ENCODE assay signal across 19 cellular contexts in genomic region chr1:210218047-210218446, GRCh38. TPM values are rescaled to one million over a fixed set of nuclear protein-coding genes. Genes with fewer than 3 reads are reported as not detected.
"Had no signal": no experiment of that assay in that cellular context is flagged by ENCODE, and none has a peak within 500 bp of the region (broad histone marks: within the 10 kb centered on the region; RNA-seq: fewer than 3 reads in every experiment).

No MANE protein-coding gene starts in this region.

- H3K36me3 ChIP-seq: esophagus muscularis mucosa, gastrocnemius medialis, heart right ventricle, left lung, lower lobe of right lung had no signal

- ATAC-seq: gastrocnemius medialis; heart right ventricle; left cardiac atrium; left lung; left ventricle myocardium superior; lower lobe of right lung; naive thymus-derived CD4-positive, alpha-beta T cell had no signal

- H3K4me3 ChIP-seq: coronary artery, dorsolateral prefrontal cortex, esophagus muscularis mucosa, gastrocnemius medialis, heart right ventricle, left lung, lower lobe of right lung had no signal

- DNase-seq: dermis blood vessel endothelial cell; dorsolateral prefrontal cortex; effector CD4-positive, alpha-beta T cell; effector memory CD4-positive, alpha-beta T cell; foreskin melanocyte; gastrocnemius medialis; glutamatergic neuron; head of caudate nucleus; heart right ventricle; hippocampal formation; left cardiac atrium; left lung; left ventricle myocardium superior; lower lobe of right lung; mesendoderm; midbrain; naive thymus-derived CD4-positive, alpha-beta T cell had no signal

- H3K9me3 ChIP-seq: esophagus muscularis mucosa, gastrocnemius medialis, heart right ventricle, left lung, lower lobe of right lung had no signal

- H3K4me1 ChIP-seq: gastrocnemius medialis had no signal

- H3K27ac ChIP-seq: coronary artery, dorsolateral prefrontal cortex, esophagus muscularis mucosa, gastrocnemius medialis, heart right ventricle, left lung, lower lobe of right lung had no signal

- H3K27me3 ChIP-seq: esophagus muscularis mucosa, gastrocnemius medialis, left lung had no signal

RNA-seq across cellular contexts. Expression of gene SERTAD4, which starts 14.5 kb away (rescaled TPM):
- total RNA-seq: naive thymus-derived CD4-positive, alpha-beta T cell had no signal
- polyA plus RNA-seq: naive thymus-derived CD4-positive, alpha-beta T cell had no signal
